ENCODE assay signal across 22 cellular contexts in the genomic region with DNA sequence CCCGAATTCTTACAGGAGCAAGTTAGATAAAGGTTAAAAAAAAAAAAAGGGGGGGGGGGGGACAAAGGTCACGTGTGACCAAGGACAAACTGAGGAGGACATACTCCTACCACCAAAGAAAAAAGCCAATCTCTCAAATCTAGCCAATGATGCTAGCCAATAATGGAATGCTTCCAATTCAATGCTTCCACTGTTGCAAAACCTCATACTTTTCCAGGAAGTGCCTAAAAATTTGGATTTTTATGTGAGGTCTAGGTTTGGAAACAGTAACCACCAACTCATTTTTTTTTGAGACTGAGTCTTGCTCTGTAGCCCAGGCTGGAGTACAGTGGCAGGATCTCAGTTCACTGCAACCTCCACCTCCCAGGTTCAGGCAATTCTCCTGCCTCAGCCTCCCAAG. TPM values are rescaled to one million over a fixed set of nuclear protein-coding genes. Genes with fewer than 3 reads are reported as not detected.
DNase-seq lines count a peak whose midpoint lies in the region; ATAC-seq, FAIRE-seq and TF ChIP-seq lines count a peak whose summit lies in the region.
"Had no signal": no experiment of that assay in that cellular context is flagged by ENCODE, and none has a peak within 500 bp of the region (broad histone marks: within the 10 kb centered on the region; RNA-seq: fewer than 3 reads in every experiment).

No MANE protein-coding gene starts in this region.

- H3K9me3 ChIP-seq in body of pancreas (no peaks in the 10 kb centered on the region), right cardiac atrium (ENCODE audit: control insufficient read depth, low read length) (no peaks in the 10 kb centered on the region), kidney (ENCODE audit: control insufficient read depth in 1 of 2, low read length in 2 of 2) (no peaks in the 10 kb centered on the region)
- H3K9me3 ChIP-seq: ascending aorta had no signal

- peaks cover 15% of the 10 kb centered on the region for H3K36me3 Mint-ChIP-seq in T-helper 2 cell treated with Interferon-gamma antibody and Interleukin-4, amounts not matched to agents 5 μg/mL and 100 μg/mL, for 36 hours (ENCODE audit: low read depth)

- peaks cover 46% of the 10 kb centered on the region for H3K4me1 Mint-ChIP-seq in T-helper 2 cell treated with Interferon-gamma antibody and Interleukin-4, amounts not matched to agents 5 μg/mL and 100 μg/mL, for 36 hours (ENCODE audit: low read depth)

- H3K27ac ChIP-seq in body of pancreas = no peak overlapping the region
- no peak overlapping the region for H3K27ac ChIP-seq in right cardiac atrium (ENCODE audit: low read length)
- no peak overlapping the region for H3K27ac ChIP-seq in kidney (ENCODE audit: low read depth in 2 of 2, low read length in 2 of 2)
- H3K27ac ChIP-seq: ascending aorta, epithelial cell of prostate had no signal

- H3K4me1 ChIP-seq in body of pancreas (peaks cover 82% of the 10 kb centered on the region), right cardiac atrium (ENCODE audit: control insufficient read depth, insufficient read depth, low read length) (peaks cover 24% of the 10 kb centered on the region), kidney (ENCODE audit: control insufficient read depth in 1 of 2, insufficient read depth in 1 of 2, low read depth in 1 of 2, low read length in 2 of 2) (peaks cover 11 to 17% of the 10 kb centered on the region in 2 donors)

- no peak for FAIRE-seq in kidney (lab: Jason Lieb, UNC)
- FAIRE-seq: urothelium cell line had no signal

- no peak overlapping the region for H3K27ac Mint-ChIP-seq in T-helper 2 cell treated with Interferon-gamma antibody and Interleukin-4, amounts not matched to agents 5 μg/mL and 100 μg/mL, for 36 hours
- H3K27ac Mint-ChIP-seq: activated CD4-positive, alpha-beta memory T cell treated with anti-CD3 and anti-CD28 coated beads, Interleukin-2, amount 10 ng/mL, durations not matched to agents 7 days and 5 days had no signal

- no peaks in the 10 kb centered on the region for H3K36me3 ChIP-seq in body of pancreas (replicated peaks in 1 of 2; ENCODE audit: insufficient read depth in 1 of 2, low read depth in 2 of 2)
- no peaks in the 10 kb centered on the region for H3K36me3 ChIP-seq in kidney (ENCODE audit: control insufficient read depth in 1 of 2, insufficient read depth in 2 of 2, low read length in 2 of 2)
- H3K36me3 ChIP-seq: ascending aorta had no signal

- H3K27me3 ChIP-seq in body of pancreas = no peaks in the 10 kb centered on the region
- H3K27me3 ChIP-seq in right cardiac atrium (ENCODE audit: control insufficient read depth, insufficient read depth) = no peaks in the 10 kb centered on the region
- H3K27me3 ChIP-seq: ascending aorta had no signal

- ATAC-seq in body of pancreas (peak; percentile 33), right cardiac atrium (peak; percentile 38 to 48), HG02973 (IDR thresholded peaks at IDR 0.05; ENCODE audit: unreplicated experiment) (no peak), GM18909 (IDR thresholded peaks at IDR 0.05; ENCODE audit: poor library complexity, unreplicated experiment) (no peak)
- ATAC-seq: HCT116 had no signal

- H3K4me3 ChIP-seq in AG10803 (ENCODE audit: low read length) (no peak overlapping the region), body of pancreas (no peak overlapping the region), right cardiac atrium (ENCODE audit: low read length) (no peak overlapping the region), kidney (ENCODE audit: low read length in 2 of 2) (no peak overlapping the region)
- H3K4me3 ChIP-seq: ascending aorta had no signal

- no peaks in the 10 kb centered on the region for H3K9me3 Mint-ChIP-seq in T-helper 2 cell treated with Interferon-gamma antibody and Interleukin-4, amounts not matched to agents 5 μg/mL and 100 μg/mL, for 36 hours
- H3K9me3 Mint-ChIP-seq: activated CD4-positive, alpha-beta memory T cell treated with anti-CD3 and anti-CD28 coated beads, Interleukin-2, amount 10 ng/mL, durations not matched to agents 7 days and 5 days had no signal

- DNase-seq in AG10803 (ENCODE audit: low read depth) (peak; percentile 78), EH (ENCODE audit: low read depth) (peak; percentile 49), body of pancreas (no peak), right cardiac atrium (no peak), kidney (no peak)
- DNase-seq in T-helper 2 cell treated with Interferon-gamma antibody and Interleukin-4, amounts not matched to agents 5 μg/mL and 100 μg/mL, for 36 hours (ENCODE audit: low spot score) = no peak
- DNase-seq: activated CD4-positive, alpha-beta memory T cell treated with anti-CD3 and anti-CD28 coated beads, Interleukin-2, amount 10 ng/mL, durations not matched to agents 7 days and 5 days; activated gamma-delta T cell treated with Interleukin-2 at 50 U/mL for 16 hours; KBM-7; mesenchymal stem cell; NCI-H1092; NCI-H2029; NCI-H226; NCI-H774; retina; stimulated activated CD8-positive, alpha-beta memory T cell treated with anti-CD3 and anti-CD28 coated beads, Interleukin-4, amount 100 ng/mL, for 48 hours had no signal

- intact Hi-C loops in body of pancreas (cut with DNase I) (no loop called here), right cardiac atrium (cut with DNase I) (no loop called here), kidney (cut with DNase I) (no loop called here)

- TF ChIP-seq POLR2A in body of pancreas (IDR thresholded peaks at IDR 0.05) = no peak

- H3K9ac ChIP-seq in kidney (ENCODE audit: low read length in 2 of 2) = no peak overlapping the region

- no peaks in the 10 kb centered on the region for H3K27me3 Mint-ChIP-seq in T-helper 2 cell treated with Interferon-gamma antibody and Interleukin-4, amounts not matched to agents 5 μg/mL and 100 μg/mL, for 36 hours (ENCODE audit: low read depth)
- H3K27me3 Mint-ChIP-seq: activated CD4-positive, alpha-beta memory T cell treated with anti-CD3 and anti-CD28 coated beads, Interleukin-2, amount 10 ng/mL, durations not matched to agents 7 days and 5 days had no signal

- TF ChIP-seq CTCF in AG10803 (conservative IDR thresholded peaks at IDR 0.05; ENCODE audit: low read length) (no peak), body of pancreas (IDR thresholded peaks at IDR 0.05) (no peak), kidney (IDR thresholded peaks at IDR 0.05; ENCODE audit: borderline replicate concordance, extremely low read depth, insufficient read depth) (no peak)

- 31 to 33% methylated on average over 2 of the region's 2 CpGs for WGBS in body of pancreas, 2 donors
- WGBS in right cardiac atrium = 58% methylated on average over 2 of the region's 2 CpGs

- no peak overlapping the region for H3K4me3 Mint-ChIP-seq in T-helper 2 cell treated with Interferon-gamma antibody and Interleukin-4, amounts not matched to agents 5 μg/mL and 100 μg/mL, for 36 hours
- H3K4me3 Mint-ChIP-seq: activated CD4-positive, alpha-beta memory T cell treated with anti-CD3 and anti-CD28 coated beads, Interleukin-2, amount 10 ng/mL, durations not matched to agents 7 days and 5 days had no signal

RNA-seq across cellular contexts. Expression of a gene that starts 11.4 kb away (rescaled TPM):
- total RNA-seq in body of pancreas (10 to 100 TPM; 17.5 to 19.2 TPM), right cardiac atrium (10 to 100 TPM; 22.4 to 27.0 (median 23.2) TPM), kidney (37.1 TPM)
- polyA plus RNA-seq in right cardiac atrium (5.7 TPM), kidney (ENCODE audit: insufficient read depth, low read depth, low replicate concordance) (7.2 TPM)

Comparison
In these comparisons a context has a peak if more than half of its experiments do, and no peak if none do; other contexts are left out.
1. DNase-seq: peak in AG10803 (single experiment) and EH (single experiment); none in body of pancreas (0 of 4), right cardiac atrium (0 of 3), T-helper 2 cell treated with Interferon-gamma antibody and Interleukin-4, amounts not matched to agents 5 μg/mL and 100 μg/mL, for 36 hours (single experiment) and kidney (single experiment).
2. ATAC-seq: peak in body of pancreas (single experiment) and right cardiac atrium (2 of 2); none in HG02973 (single experiment) and GM18909 (single experiment).